16 cellular contexts compared by ENCODE assay signal in genomic region chr9:132908635-132909034, GRCh38.
DNase-seq lines count a peak whose midpoint lies in the region; ATAC-seq lines count a peak whose summit lies in the region.
"Had no signal": no experiment of that assay in that cellular context is flagged by ENCODE, and none has a peak within 500 bp of the region (broad histone marks: within the 10 kb centered on the region; RNA-seq: fewer than 3 reads in every experiment).

No MANE protein-coding gene starts in this region.

- ATAC-seq in central memory CD8-positive, alpha-beta T cell (replicated peaks; ENCODE audit: extremely low read depth, poor library complexity, severe bottlenecking): peak; percentile 92
- ATAC-seq in GM18867 (IDR thresholded peaks at IDR 0.05; ENCODE audit: unreplicated experiment): no peak
- ATAC-seq: GM23338, K562, PC-3 had no signal

- peak overlapping the region; percentile 83 for H3K27ac Mint-ChIP-seq in central memory CD8-positive, alpha-beta T cell (ENCODE audit: low read depth)
- H3K27ac Mint-ChIP-seq: GM23338 had no signal

- peak; percentile 21 for DNase-seq in activated naive CD4-positive, alpha-beta T cell treated with Interleukin-2 at 50 U/mL for 16 hours
- no peak for DNase-seq in activated naive CD4-positive, alpha-beta T cell (lab: John Stamatoyannopoulos, UW)
- DNase-seq in T follicular helper cell (ENCODE audit: low read depth) (peak; percentile 8), NCI-H2196 (lab: John Stamatoyannopoulos, UW; ENCODE audit: unreplicated experiment) (no peak), MV-4-11 (lab: John Stamatoyannopoulos, UW) (no peak)
- DNase-seq in central memory CD8-positive, alpha-beta T cell (ENCODE audit: low spot score in 2 of 2): peak; percentile 25 to 52
- DNase-seq: ACHN, GF-D8, NCI-H1048, NCI-H1694, NCI-H446, NCI-H748 treated with DMSO at 0.1 percent for 48 hours, PC-3 had no signal

- no peaks in the 10 kb centered on the region for H3K9me3 Mint-ChIP-seq in central memory CD8-positive, alpha-beta T cell
- H3K9me3 Mint-ChIP-seq: GM23338 had no signal

- peaks cover 9% of the 10 kb centered on the region for H3K4me1 Mint-ChIP-seq in central memory CD8-positive, alpha-beta T cell

- H3K27me3 Mint-ChIP-seq in central memory CD8-positive, alpha-beta T cell: no peaks in the 10 kb centered on the region

- H3K4me3 Mint-ChIP-seq in central memory CD8-positive, alpha-beta T cell: peak overlapping the region; percentile 66
- H3K4me3 Mint-ChIP-seq: GM23338 had no signal

- peaks cover 41% of the 10 kb centered on the region for H3K36me3 Mint-ChIP-seq in central memory CD8-positive, alpha-beta T cell (ENCODE audit: insufficient read depth)

Comparison
In these comparisons a context has a peak if more than half of its experiments do, and no peak if none do; other contexts are left out.
1. DNase-seq: peak in activated naive CD4-positive, alpha-beta T cell treated with Interleukin-2 at 50 U/mL for 16 hours (single experiment), T follicular helper cell (single experiment) and central memory CD8-positive, alpha-beta T cell (2 of 2); none in activated naive CD4-positive, alpha-beta T cell (0 of 4), NCI-H2196 (single experiment) and MV-4-11 (single experiment).